8 cellular contexts compared by ENCODE assay signal in the genomic region with DNA sequence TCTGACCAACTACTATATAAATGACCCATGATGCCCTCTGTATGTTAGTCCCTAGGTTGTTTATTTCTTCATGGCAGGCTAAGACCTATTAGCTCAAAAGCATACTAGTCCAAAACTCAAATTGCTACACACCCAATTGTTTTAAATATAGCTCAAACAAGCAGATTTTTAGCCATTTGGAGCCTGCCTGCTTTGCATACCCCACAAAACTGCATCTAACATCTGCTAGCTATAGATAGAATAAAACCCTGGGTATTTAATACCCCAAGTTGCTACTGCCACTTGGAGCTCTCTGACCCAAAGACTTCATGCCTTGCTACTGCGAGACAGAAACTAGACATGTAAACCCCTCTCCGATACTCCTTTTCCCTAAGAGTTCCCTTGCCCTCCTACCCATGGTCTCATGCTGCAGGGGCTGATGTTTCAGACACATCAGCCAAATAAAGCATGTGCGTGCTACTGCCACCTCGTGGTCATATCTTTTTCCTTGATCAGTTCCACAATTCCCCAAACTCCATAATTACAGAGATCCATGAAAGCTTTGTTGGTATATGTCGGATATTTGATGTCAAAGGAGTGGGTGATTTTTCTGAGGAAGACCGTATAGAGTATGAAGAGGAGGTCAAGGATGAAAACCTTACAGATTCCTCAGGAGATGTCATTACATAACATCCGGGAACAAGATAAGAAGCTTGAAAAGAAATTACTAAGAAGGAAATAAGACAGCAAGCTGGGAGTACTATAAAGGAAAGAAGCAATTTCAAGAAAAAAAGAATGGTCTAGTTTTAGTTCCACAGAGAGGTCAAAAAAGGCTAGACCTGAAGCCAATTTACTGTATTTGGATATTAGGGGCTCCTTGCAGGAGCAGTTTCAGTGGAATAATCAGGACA.
A peak's percentile ranks its signal among the peaks of the same experiment; 100 is the strongest.
DNase-seq lines count a peak whose midpoint lies in the region; ATAC-seq and TF ChIP-seq lines count a peak whose summit lies in the region.

No MANE protein-coding gene starts in this region.

- no peak for ATAC-seq in activated T-cell treated with anti-CD3 and anti-CD28 coated beads, Interleukin-2, amount 50 U/mL, for 4 hours
- ATAC-seq in left lobe of liver: peak; percentile 96
- no peak for ATAC-seq in HG03571 (IDR thresholded peaks at IDR 0.05; ENCODE audit: unreplicated experiment)

- no peak overlapping the region for H3K4me3 Mint-ChIP-seq in activated T-cell treated with anti-CD3 and anti-CD28 coated beads, Interleukin-2, amount 50 U/mL, for 4 hours

- in situ Hi-C loops in HAP-1 (cut with MboI; ENCODE audit: low sequenced_read_pairs) (no loop called here), transverse colon (cut with MboI; ENCODE audit: low pct_ligation_motif_present in 1 of 4, low pct_unique_long_range_greater_than_20kb in 1 of 4, low sequenced_read_pairs in 3 of 4) (loop anchor here in 1 of 4 donors (10.0 kb wide), 1 partner anchor 260 kb away; no protein-coding TSS in a partner anchor)

- peaks cover 14% of the 10 kb centered on the region for H3K9me3 Mint-ChIP-seq in activated T-cell treated with anti-CD3 and anti-CD28 coated beads, Interleukin-2, amount 50 U/mL, for 4 hours

- no peaks in the 10 kb centered on the region for H3K4me1 Mint-ChIP-seq in activated T-cell treated with anti-CD3 and anti-CD28 coated beads, Interleukin-2, amount 50 U/mL, for 4 hours (ENCODE audit: low read depth)

- no peak overlapping the region for H3K27ac ChIP-seq in breast epithelium
- no peak overlapping the region for H3K27ac ChIP-seq in transverse colon

- H3K4me3 ChIP-seq in HAP-1 (no peak overlapping the region), breast epithelium (no peak overlapping the region), transverse colon (no peak overlapping the region)

- H3K27me3 ChIP-seq in HAP-1 (ENCODE audit: low read depth) (no peaks in the 10 kb centered on the region), breast epithelium (no peaks in the 10 kb centered on the region), transverse colon (no peaks in the 10 kb centered on the region)

- H3K36me3 ChIP-seq in HAP-1 (replicated peaks): no peaks in the 10 kb centered on the region
- H3K36me3 ChIP-seq in breast epithelium: no peaks in the 10 kb centered on the region
- H3K36me3 ChIP-seq in transverse colon: no peaks in the 10 kb centered on the region

- H3K27me3 Mint-ChIP-seq in activated T-cell treated with anti-CD3 and anti-CD28 coated beads, Interleukin-2, amount 50 U/mL, for 4 hours (ENCODE audit: low read depth): peaks cover 11% of the 10 kb centered on the region

- TF ChIP-seq EP300 in transverse colon (IDR thresholded peaks at IDR 0.05; ENCODE audit: low read depth): no peak

- TF ChIP-seq CTCF in breast epithelium (IDR thresholded peaks at IDR 0.05) (peak in 2 of 3 donors; percentile 48 to 55), transverse colon (IDR thresholded peaks at IDR 0.05) (peak; percentile 46 to 69 (median 57))

- DNase-seq in activated T-cell treated with anti-CD3 and anti-CD28 coated beads for 48 hours (ENCODE audit: low read depth) (peak; percentile 3), HAP-1 (ENCODE audit: low spot score in 2 of 2) (peak; percentile 46 to 72), NCI-H226 (peak; percentile 2), breast epithelium (ENCODE audit: low spot score in 2 of 2) (no peak), left lobe of liver (ENCODE audit: low spot score) (peak; percentile 56), transverse colon (peak; percentile 41)
- no peak for DNase-seq in activated T-cell treated with anti-CD3 and anti-CD28 coated beads, Interleukin-2, amount 50 U/mL, for 4 hours

- H3K4me1 ChIP-seq in HAP-1: no peaks in the 10 kb centered on the region
- no peaks in the 10 kb centered on the region for H3K4me1 ChIP-seq in breast epithelium
- no peaks in the 10 kb centered on the region for H3K4me1 ChIP-seq in transverse colon

- H3K9me3 ChIP-seq in HAP-1 (no peaks in the 10 kb centered on the region), breast epithelium (no peaks in the 10 kb centered on the region), transverse colon (no peaks in the 10 kb centered on the region)

- intact Hi-C loops in breast epithelium (cut with DNase I; ENCODE audit: low total_unique reads) (no loop called here), transverse colon (cut with DNase I; ENCODE audit: low total_unique reads) (no loop called here)

- no peak for TF ChIP-seq POLR2A in breast epithelium (IDR thresholded peaks at IDR 0.05)
- TF ChIP-seq POLR2A in transverse colon (IDR thresholded peaks at IDR 0.05): no peak

- no peaks in the 10 kb centered on the region for H3K36me3 Mint-ChIP-seq in activated T-cell treated with anti-CD3 and anti-CD28 coated beads, Interleukin-2, amount 50 U/mL, for 4 hours (ENCODE audit: insufficient read depth)

- 28 to 45% methylated on average over 6 to 7 of the region's 7 CpGs for WGBS in transverse colon (ENCODE audit: low coverage in 1 of 2), 2 donors

Comparison
In these comparisons a context has a peak if more than half of its experiments do, and no peak if none do; other contexts are left out.
1. DNase-seq: peak in activated T-cell treated with anti-CD3 and anti-CD28 coated beads for 48 hours (single experiment), HAP-1 (2 of 2), NCI-H226 (single experiment), left lobe of liver (single experiment) and transverse colon (single experiment); none in activated T-cell treated with anti-CD3 and anti-CD28 coated beads, Interleukin-2, amount 50 U/mL, for 4 hours (single experiment) and breast epithelium (0 of 2).